ENCODE assay signal across 8 cellular contexts in the genomic region with DNA sequence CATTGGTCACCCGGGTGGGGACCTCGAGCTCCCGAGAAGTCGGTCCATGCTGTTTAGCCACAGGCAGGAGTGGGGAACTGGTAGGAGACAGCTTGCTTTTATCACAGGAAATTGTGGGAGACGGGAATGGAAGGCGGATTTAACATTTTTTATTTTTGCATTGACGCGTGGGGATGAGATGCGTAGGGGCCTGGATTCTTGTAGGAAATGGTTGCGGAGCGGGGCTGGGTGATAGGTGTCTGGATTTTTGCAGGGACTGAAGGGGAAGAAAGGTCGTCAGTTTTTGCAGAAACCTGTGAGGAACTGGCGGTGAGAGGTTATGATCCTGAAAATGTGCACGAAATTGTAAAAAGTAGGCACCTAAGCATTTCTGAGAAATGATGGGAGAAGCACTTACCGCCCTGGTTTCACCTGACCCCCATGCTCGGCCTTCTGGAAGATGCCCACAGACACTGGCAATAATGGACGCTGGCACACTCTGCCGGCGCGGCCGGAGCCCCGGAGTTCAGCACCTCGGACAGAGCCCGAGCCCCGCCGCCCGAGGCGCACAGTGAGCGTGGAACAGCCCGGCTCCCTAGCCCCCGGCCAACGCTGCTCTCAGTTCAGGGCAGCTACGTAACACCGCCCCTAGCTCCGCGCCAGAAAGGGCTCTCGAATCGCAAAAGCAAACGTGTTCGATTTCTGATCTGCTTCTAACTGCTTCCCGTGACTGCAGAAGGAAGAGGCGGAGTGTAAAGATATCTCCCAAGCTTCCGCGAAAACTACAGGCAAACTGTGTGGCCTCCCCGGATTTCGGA. TPM values are rescaled to one million over a fixed set of nuclear protein-coding genes. Genes with fewer than 3 reads are reported as not detected.
DNase-seq lines count a peak whose midpoint lies in the region; ATAC-seq and TF ChIP-seq lines count a peak whose summit lies in the region.

No MANE protein-coding gene starts in this region.

- TF ChIP-seq CTCF in left ventricle myocardium inferior (IDR thresholded peaks at IDR 0.05; ENCODE audit: borderline replicate concordance): no peak
- TF ChIP-seq CTCF in coronary artery (IDR thresholded peaks at IDR 0.05): no peak

- no peak overlapping the region for H3K27ac Mint-ChIP-seq in CD4-positive, alpha-beta memory T cell
- no peak overlapping the region for H3K27ac Mint-ChIP-seq in activated T-helper 2 cell treated with anti-CD3 and anti-CD28 coated beads, Interferon-gamma antibody, Interleukin-2, Interleukin-4, amounts not matched to agents 10 μg/mL and 5 μg/mL and 100 μg/mL, durations not matched to agents 14 hours and 24 hours and 36 hours

- H3K4me1 ChIP-seq in CD4-positive, alpha-beta memory T cell (ENCODE audit: insufficient read depth, low read length): no peaks in the 10 kb centered on the region
- no peaks in the 10 kb centered on the region for H3K4me1 ChIP-seq in left ventricle myocardium inferior

- no peaks in the 10 kb centered on the region for H3K9me3 ChIP-seq in CD4-positive, alpha-beta memory T cell (ENCODE audit: control insufficient read depth in 1 of 2, low read length in 2 of 2)
- no peaks in the 10 kb centered on the region for H3K9me3 ChIP-seq in left ventricle myocardium inferior (replicated peaks)

- H3K4me3 Mint-ChIP-seq in CD4-positive, alpha-beta memory T cell: peak overlapping the region in 2 of 8 donors; percentile 6 to 52
- no peak overlapping the region for H3K4me3 Mint-ChIP-seq in activated T-helper 2 cell treated with anti-CD3 and anti-CD28 coated beads, Interferon-gamma antibody, Interleukin-2, Interleukin-4, amounts not matched to agents 10 μg/mL and 5 μg/mL and 100 μg/mL, durations not matched to agents 14 hours and 24 hours and 36 hours (ENCODE audit: low read depth)

- H3K27me3 Mint-ChIP-seq in CD4-positive, alpha-beta memory T cell: peaks cover 41 to 67% of the 10 kb centered on the region in 2 donors
- H3K27me3 Mint-ChIP-seq in activated T-helper 2 cell treated with anti-CD3 and anti-CD28 coated beads, Interferon-gamma antibody, Interleukin-2, Interleukin-4, amounts not matched to agents 10 μg/mL and 5 μg/mL and 100 μg/mL, durations not matched to agents 14 hours and 24 hours and 36 hours (ENCODE audit: low read depth): peaks cover 35% of the 10 kb centered on the region

- no peak overlapping the region for H3K4me3 ChIP-seq in CD4-positive, alpha-beta memory T cell (ENCODE audit: low read length in 2 of 2)
- H3K4me3 ChIP-seq in left ventricle myocardium inferior (no peak overlapping the region), coronary artery (no peak overlapping the region)

- H3K27ac ChIP-seq in CD4-positive, alpha-beta memory T cell (ENCODE audit: low read depth, low read length): no peak overlapping the region
- H3K27ac ChIP-seq in left ventricle myocardium inferior (replicated peaks) (no peak overlapping the region), coronary artery (no peak overlapping the region)

- CTCF ChIA-PET in CD4-positive, alpha-beta memory T cell (lab: Charles Lee; ENCODE audit: partially characterized antibody): no interaction called here

- H3K9me3 Mint-ChIP-seq in CD4-positive, alpha-beta memory T cell: peaks cover 0 to 30% (median 17%) of the 10 kb centered on the region in 8 donors
- no peaks in the 10 kb centered on the region for H3K9me3 Mint-ChIP-seq in activated T-helper 2 cell treated with anti-CD3 and anti-CD28 coated beads, Interferon-gamma antibody, Interleukin-2, Interleukin-4, amounts not matched to agents 10 μg/mL and 5 μg/mL and 100 μg/mL, durations not matched to agents 14 hours and 24 hours and 36 hours

- DNase-seq in CD4-positive, alpha-beta memory T cell: peak in 4 of 5 donors; percentile 2 to 14 (median 10)
- DNase-seq in HuH-7 (ENCODE audit: low spot score) (peak; percentile 70), left ventricle myocardium inferior (peak; percentile 35), coronary artery (ENCODE audit: low spot score) (no peak), NCI-H1436 (lab: John Stamatoyannopoulos, UW) (no peak)
- peak; percentile 27 for DNase-seq in activated T-helper 2 cell treated with anti-CD3 and anti-CD28 coated beads, Interferon-gamma antibody, Interleukin-2, Interleukin-4, amounts not matched to agents 10 μg/mL and 5 μg/mL and 100 μg/mL, durations not matched to agents 14 hours and 24 hours and 36 hours (ENCODE audit: low spot score)
- peak; percentile 32 for DNase-seq in stimulated activated CD4-positive, alpha-beta T cell treated with anti-CD3 and anti-CD28 coated beads, Interleukin-12 subunit alpha, Interleukin-12 subunit beta, amount 100 ng/mL, for 4 hours

- intact Hi-C loops in CD4-positive, alpha-beta memory T cell (cut with micrococcal nuclease): no loop called here
- intact Hi-C loops in activated T-helper 2 cell treated with anti-CD3 and anti-CD28 coated beads, Interferon-gamma antibody, Interleukin-2, Interleukin-4, amounts not matched to agents 10 μg/mL and 5 μg/mL and 100 μg/mL, durations not matched to agents 14 hours and 24 hours and 36 hours (cut with micrococcal nuclease): no loop called here
- intact Hi-C loops in left ventricle myocardium inferior (cut with micrococcal nuclease): no loop called here

- POLR2A ChIA-PET in CD4-positive, alpha-beta memory T cell (lab: Charles Lee; ENCODE audit: partially characterized antibody): no interaction called here

- H3K4me1 Mint-ChIP-seq in CD4-positive, alpha-beta memory T cell: peaks cover 0 to 4% (median 0%) of the 10 kb centered on the region in 4 donors
- H3K4me1 Mint-ChIP-seq in activated T-helper 2 cell treated with anti-CD3 and anti-CD28 coated beads, Interferon-gamma antibody, Interleukin-2, Interleukin-4, amounts not matched to agents 10 μg/mL and 5 μg/mL and 100 μg/mL, durations not matched to agents 14 hours and 24 hours and 36 hours (ENCODE audit: low read depth): peaks cover 3% of the 10 kb centered on the region

- H3K36me3 ChIP-seq in CD4-positive, alpha-beta memory T cell (ENCODE audit: insufficient read depth, low read length): no peaks in the 10 kb centered on the region
- no peaks in the 10 kb centered on the region for H3K36me3 ChIP-seq in left ventricle myocardium inferior

- H3K36me3 Mint-ChIP-seq in CD4-positive, alpha-beta memory T cell: no peaks in the 10 kb centered on the region
- no peaks in the 10 kb centered on the region for H3K36me3 Mint-ChIP-seq in activated T-helper 2 cell treated with anti-CD3 and anti-CD28 coated beads, Interferon-gamma antibody, Interleukin-2, Interleukin-4, amounts not matched to agents 10 μg/mL and 5 μg/mL and 100 μg/mL, durations not matched to agents 14 hours and 24 hours and 36 hours (ENCODE audit: low read depth)

- no peak for ATAC-seq in HG02981 (IDR thresholded peaks at IDR 0.05; ENCODE audit: unreplicated experiment)

- H3K27me3 ChIP-seq in CD4-positive, alpha-beta memory T cell (ENCODE audit: insufficient read depth, low read length): peaks cover 29% of the 10 kb centered on the region
- H3K27me3 ChIP-seq in left ventricle myocardium inferior (ENCODE audit: low read depth): peaks cover 88% of the 10 kb centered on the region

RNA-seq across cellular contexts. Expression of gene ANKRD34C, which starts 0.9 kb away (rescaled TPM):
- not detected for total RNA-seq in CD4-positive, alpha-beta memory T cell
- not detected for polyA plus RNA-seq in CD4-positive, alpha-beta memory T cell
- total RNA-seq in activated T-helper 2 cell treated with anti-CD3 and anti-CD28 coated beads, Interferon-gamma antibody, Interleukin-2, Interleukin-4, amounts not matched to agents 10 μg/mL and 5 μg/mL and 100 μg/mL, durations not matched to agents 14 hours and 24 hours and 36 hours: not detected in 2 replicates
- 0.66 TPM for total RNA-seq in left ventricle myocardium inferior

RNA-seq across cellular contexts. Expression of gene TMED3, which starts 27.5 kb away (rescaled TPM):
- total RNA-seq in CD4-positive, alpha-beta memory T cell: 10 to 100 TPM; 20.2 to 20.8 TPM
- polyA plus RNA-seq in CD4-positive, alpha-beta memory T cell: 10 to 100 TPM; 51.7 to 81.0 TPM
- total RNA-seq in activated T-helper 2 cell treated with anti-CD3 and anti-CD28 coated beads, Interferon-gamma antibody, Interleukin-2, Interleukin-4, amounts not matched to agents 10 μg/mL and 5 μg/mL and 100 μg/mL, durations not matched to agents 14 hours and 24 hours and 36 hours: 49.8 and 51.6 TPM in 2 replicates
- total RNA-seq in left ventricle myocardium inferior: 22.8 TPM

Comparison
In these comparisons a context has a peak if more than half of its experiments do, and no peak if none do; other contexts are left out.
1. DNase-seq: peak in CD4-positive, alpha-beta memory T cell (4 of 5), HuH-7 (single experiment), activated T-helper 2 cell treated with anti-CD3 and anti-CD28 coated beads, Interferon-gamma antibody, Interleukin-2, Interleukin-4, amounts not matched to agents 10 μg/mL and 5 μg/mL and 100 μg/mL, durations not matched to agents 14 hours and 24 hours and 36 hours (single experiment), left ventricle myocardium inferior (single experiment) and stimulated activated CD4-positive, alpha-beta T cell treated with anti-CD3 and anti-CD28 coated beads, Interleukin-12 subunit alpha, Interleukin-12 subunit beta, amount 100 ng/mL, for 4 hours (single experiment); none in coronary artery (single experiment) and NCI-H1436 (single experiment).